In genomic region chr19:36849701-36850645, GRCh38 we compare ENCODE assay signal across 1 cellular context.
TF ChIP-seq lines count a peak whose summit lies in the region.

No MANE protein-coding gene starts in this region.

TF ChIP-seq in WTC11, 78 proteins besides CTCF, POLR2A, EP300 and RAD21 (continued from another document):
- TF ChIP-seq ARID4B (CRISPR knock-in tag; IDR thresholded peaks at IDR 0.05; ENCODE audit: borderline replicate concordance) (peak; percentile 26; the same call in 1 of the 2 replicates), GRHL2 (CRISPR knock-in tag; IDR thresholded peaks at IDR 0.05; ENCODE audit: insufficient replicate concordance, severe bottlenecking) (no peak), CREM (CRISPR knock-in tag; IDR thresholded peaks at IDR 0.05) (no peak), ZNF671 (CRISPR knock-in tag; IDR thresholded peaks at IDR 0.05) (no peak), ZNF425 (CRISPR knock-in tag; conservative IDR thresholded peaks at IDR 0.05) (no peak), ZBTB43 (CRISPR knock-in tag; IDR thresholded peaks at IDR 0.05) (0 out of 2 replicates have a peak, but pooled peaks have one; percentile 41), PRRX2 (CRISPR knock-in tag; IDR thresholded peaks at IDR 0.05) (no peak), JAZF1 (CRISPR knock-in tag; IDR thresholded peaks at IDR 0.05) (no peak), CBFB (CRISPR knock-in tag; IDR thresholded peaks at IDR 0.05; ENCODE audit: low read depth) (no peak), ZBTB21 (CRISPR knock-in tag; IDR thresholded peaks at IDR 0.05; ENCODE audit: borderline replicate concordance) (no peak), FOXK1 (CRISPR knock-in tag; IDR thresholded peaks at IDR 0.05) (peak; percentile 17; the same call in 1 of the 2 replicates), EMX1 (CRISPR knock-in tag; IDR thresholded peaks at IDR 0.05) (no peak), GABPB1 (CRISPR knock-in tag; IDR thresholded peaks at IDR 0.05) (no peak), NFE2L1 (CRISPR knock-in tag; IDR thresholded peaks at IDR 0.05) (no peak), RORB (CRISPR knock-in tag; IDR thresholded peaks at IDR 0.05) (no peak), FOXJ3 (CRISPR knock-in tag; IDR thresholded peaks at IDR 0.05; ENCODE audit: borderline replicate concordance) (no peak), PREB (CRISPR knock-in tag; IDR thresholded peaks at IDR 0.05; ENCODE audit: borderline replicate concordance) (no peak), CREB1 (CRISPR knock-in tag; IDR thresholded peaks at IDR 0.05) (no peak), NR1H2 (CRISPR knock-in tag; IDR thresholded peaks at IDR 0.05) (no peak), E2F1 (CRISPR knock-in tag; IDR thresholded peaks at IDR 0.05) (0 out of 2 replicates have a peak, but pooled peaks have one; percentile 56), ZNF416 (CRISPR knock-in tag; IDR thresholded peaks at IDR 0.05) (no peak), ATF1 (CRISPR knock-in tag; IDR thresholded peaks at IDR 0.05) (no peak), OVOL2 (CRISPR knock-in tag; IDR thresholded peaks at IDR 0.05; ENCODE audit: borderline replicate concordance) (no peak), IRF1 (CRISPR knock-in tag; IDR thresholded peaks at IDR 0.05) (no peak), TEAD4 (CRISPR knock-in tag; IDR thresholded peaks at IDR 0.05) (no peak), TCF7 (CRISPR knock-in tag; IDR thresholded peaks at IDR 0.05; ENCODE audit: low read depth) (no peak), STAT6 (CRISPR knock-in tag; conservative IDR thresholded peaks at IDR 0.05; ENCODE audit: low read depth) (no peak), ELF4 (CRISPR knock-in tag; IDR thresholded peaks at IDR 0.05; ENCODE audit: low read depth) (no peak), MYBL2 (CRISPR knock-in tag; IDR thresholded peaks at IDR 0.05) (no peak), ZNF121 (CRISPR knock-in tag; IDR thresholded peaks at IDR 0.05) (no peak), ZNF138 (CRISPR knock-in tag; conservative IDR thresholded peaks at IDR 0.05) (no peak), JUN (CRISPR knock-in tag; IDR thresholded peaks at IDR 0.05) (no peak), TEAD1 (CRISPR knock-in tag; IDR thresholded peaks at IDR 0.05) (no peak; the same call in 1 of the 2 replicates), ATF6 (CRISPR knock-in tag; IDR thresholded peaks at IDR 0.05) (no peak)
- TF ChIP-seq, protein P1, sequence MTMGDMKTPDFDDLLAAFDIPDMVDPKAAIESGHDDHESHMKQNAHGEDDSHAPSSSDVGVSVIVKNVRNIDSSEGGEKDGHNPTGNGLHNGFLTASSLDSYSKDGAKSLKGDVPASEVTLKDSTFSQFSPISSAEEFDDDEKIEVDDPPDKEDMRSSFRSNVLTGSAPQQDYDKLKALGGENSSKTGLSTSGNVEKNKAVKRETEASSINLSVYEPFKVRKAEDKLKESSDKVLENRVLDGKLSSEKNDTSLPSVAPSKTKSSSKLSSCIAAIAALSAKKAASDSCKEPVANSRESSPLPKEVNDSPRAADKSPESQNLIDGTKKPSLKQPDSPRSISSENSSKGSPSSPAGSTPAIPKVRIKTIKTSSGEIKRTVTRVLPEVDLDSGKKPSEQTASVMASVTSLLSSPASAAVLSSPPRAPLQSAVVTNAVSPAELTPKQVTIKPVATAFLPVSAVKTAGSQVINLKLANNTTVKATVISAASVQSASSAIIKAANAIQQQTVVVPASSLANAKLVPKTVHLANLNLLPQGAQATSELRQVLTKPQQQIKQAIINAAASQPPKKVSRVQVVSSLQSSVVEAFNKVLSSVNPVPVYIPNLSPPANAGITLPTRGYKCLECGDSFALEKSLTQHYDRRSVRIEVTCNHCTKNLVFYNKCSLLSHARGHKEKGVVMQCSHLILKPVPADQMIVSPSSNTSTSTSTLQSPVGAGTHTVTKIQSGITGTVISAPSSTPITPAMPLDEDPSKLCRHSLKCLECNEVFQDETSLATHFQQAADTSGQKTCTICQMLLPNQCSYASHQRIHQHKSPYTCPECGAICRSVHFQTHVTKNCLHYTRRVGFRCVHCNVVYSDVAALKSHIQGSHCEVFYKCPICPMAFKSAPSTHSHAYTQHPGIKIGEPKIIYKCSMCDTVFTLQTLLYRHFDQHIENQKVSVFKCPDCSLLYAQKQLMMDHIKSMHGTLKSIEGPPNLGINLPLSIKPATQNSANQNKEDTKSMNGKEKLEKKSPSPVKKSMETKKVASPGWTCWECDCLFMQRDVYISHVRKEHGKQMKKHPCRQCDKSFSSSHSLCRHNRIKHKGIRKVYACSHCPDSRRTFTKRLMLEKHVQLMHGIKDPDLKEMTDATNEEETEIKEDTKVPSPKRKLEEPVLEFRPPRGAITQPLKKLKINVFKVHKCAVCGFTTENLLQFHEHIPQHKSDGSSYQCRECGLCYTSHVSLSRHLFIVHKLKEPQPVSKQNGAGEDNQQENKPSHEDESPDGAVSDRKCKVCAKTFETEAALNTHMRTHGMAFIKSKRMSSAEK (CRISPR knock-in tag; IDR thresholded peaks at IDR 0.05; ENCODE audit: borderline replicate concordance) = no peak
- TF ChIP-seq, protein P2, sequence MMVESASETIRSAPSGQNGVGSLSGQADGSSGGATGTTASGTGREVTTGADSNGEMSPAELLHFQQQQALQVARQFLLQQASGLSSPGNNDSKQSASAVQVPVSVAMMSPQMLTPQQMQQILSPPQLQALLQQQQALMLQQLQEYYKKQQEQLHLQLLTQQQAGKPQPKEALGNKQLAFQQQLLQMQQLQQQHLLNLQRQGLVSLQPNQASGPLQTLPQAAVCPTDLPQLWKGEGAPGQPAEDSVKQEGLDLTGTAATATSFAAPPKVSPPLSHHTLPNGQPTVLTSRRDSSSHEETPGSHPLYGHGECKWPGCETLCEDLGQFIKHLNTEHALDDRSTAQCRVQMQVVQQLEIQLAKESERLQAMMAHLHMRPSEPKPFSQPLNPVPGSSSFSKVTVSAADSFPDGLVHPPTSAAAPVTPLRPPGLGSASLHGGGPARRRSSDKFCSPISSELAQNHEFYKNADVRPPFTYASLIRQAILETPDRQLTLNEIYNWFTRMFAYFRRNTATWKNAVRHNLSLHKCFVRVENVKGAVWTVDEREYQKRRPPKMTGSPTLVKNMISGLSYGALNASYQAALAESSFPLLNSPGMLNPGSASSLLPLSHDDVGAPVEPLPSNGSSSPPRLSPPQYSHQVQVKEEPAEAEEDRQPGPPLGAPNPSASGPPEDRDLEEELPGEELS (CRISPR knock-in tag; IDR thresholded peaks at IDR 0.05) = peak; percentile 15; the same call in 1 of the 2 replicates
